ENCODE assay signal across 4 cellular contexts in genomic region chr19:45303269-45304060, GRCh38.
A peak's percentile ranks its signal among the peaks of the same experiment; 100 is the strongest.
TF ChIP-seq lines count a peak whose summit lies in the region.

No MANE protein-coding gene starts in this region.

TF ChIP-seq in SK-N-SH treated with all-trans-retinoic acid at 6 μM for 48 hours, 23 proteins besides CTCF, POLR2A, EP300 and RAD21:
- peak; percentile 95 for TF ChIP-seq ZFP3 (CRISPR knock-in tag; IDR thresholded peaks at IDR 0.05)
- no peak for TF ChIP-seq ZNF70 (CRISPR knock-in tag; IDR thresholded peaks at IDR 0.05)

TF ChIP-seq in SK-N-SH, 30 proteins besides CTCF, POLR2A, EP300 and RAD21 (continues in another document):
- TF ChIP-seq FOXJ3 (CRISPR knock-in tag; IDR thresholded peaks at IDR 0.05) (no peak), TAF1 (IDR thresholded peaks at IDR 0.05; ENCODE audit: borderline replicate concordance, low read depth, low read length) (no peak), JUND (IDR thresholded peaks at IDR 0.05) (no peak), TEAD4 (IDR thresholded peaks at IDR 0.05; ENCODE audit: borderline replicate concordance, insufficient read depth) (no peak), EZH2phosphoT487 (IDR thresholded peaks at IDR 0.05; ENCODE audit: borderline replicate concordance, low read depth) (no peak), RFX5 (IDR thresholded peaks at IDR 0.05; ENCODE audit: low read length) (no peak), RCOR1 (IDR thresholded peaks at IDR 0.05; ENCODE audit: low read length) (no peak), ZBTB33 (IDR thresholded peaks at IDR 0.05; ENCODE audit: borderline replicate concordance, low read depth) (no peak), CHD2 (IDR thresholded peaks at IDR 0.05; ENCODE audit: low read length, partially characterized antibody) (no peak), MXI1 (IDR thresholded peaks at IDR 0.05; ENCODE audit: low read depth, low read length) (no peak), REST (IDR thresholded peaks at IDR 0.05; ENCODE audit: low read depth, low read length) (no peak)
- TF ChIP-seq, protein P1, sequence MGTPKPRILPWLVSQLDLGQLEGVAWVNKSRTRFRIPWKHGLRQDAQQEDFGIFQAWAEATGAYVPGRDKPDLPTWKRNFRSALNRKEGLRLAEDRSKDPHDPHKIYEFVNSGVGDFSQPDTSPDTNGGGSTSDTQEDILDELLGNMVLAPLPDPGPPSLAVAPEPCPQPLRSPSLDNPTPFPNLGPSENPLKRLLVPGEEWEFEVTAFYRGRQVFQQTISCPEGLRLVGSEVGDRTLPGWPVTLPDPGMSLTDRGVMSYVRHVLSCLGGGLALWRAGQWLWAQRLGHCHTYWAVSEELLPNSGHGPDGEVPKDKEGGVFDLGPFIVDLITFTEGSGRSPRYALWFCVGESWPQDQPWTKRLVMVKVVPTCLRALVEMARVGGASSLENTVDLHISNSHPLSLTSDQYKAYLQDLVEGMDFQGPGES (IDR thresholded peaks at IDR 0.05; ENCODE audit: low read depth, low read length), result no peak

TF ChIP-seq in IMR-90, 13 proteins besides CTCF, POLR2A, EP300 and RAD21:
- TF ChIP-seq ELK1 (IDR thresholded peaks at IDR 0.05; ENCODE audit: borderline replicate concordance, low read depth, low read length), result no peak
- no peak for TF ChIP-seq USF2 (IDR thresholded peaks at IDR 0.05; ENCODE audit: low read depth, low read length)
- no peak for TF ChIP-seq MXI1 (IDR thresholded peaks at IDR 0.05; ENCODE audit: borderline replicate concordance, low read depth, low read length)
- no peak for TF ChIP-seq CHD1 (IDR thresholded peaks at IDR 0.05; ENCODE audit: low read depth, low read length)
- no peak for TF ChIP-seq RFX5 (IDR thresholded peaks at IDR 0.05; ENCODE audit: low read depth, low read length)
- no peak for TF ChIP-seq CEBPB (IDR thresholded peaks at IDR 0.05; ENCODE audit: low read depth, low read length)
- TF ChIP-seq MAFK (IDR thresholded peaks at IDR 0.05; ENCODE audit: low read depth, low read length), result no peak
- TF ChIP-seq MAZ (IDR thresholded peaks at IDR 0.05; ENCODE audit: borderline replicate concordance, low read depth, low read length), result no peak

TF ChIP-seq in endothelial cell of umbilical vein, 7 proteins besides CTCF, POLR2A, EP300 and RAD21:
- TF ChIP-seq MYC (IDR thresholded peaks at IDR 0.05; ENCODE audit: low read depth, low read length) (no peak), POLR2AphosphoS5 (IDR thresholded peaks at IDR 0.05; ENCODE audit: insufficient read depth, low read depth, low read length) (no peak), FOS (IDR thresholded peaks at IDR 0.05; ENCODE audit: borderline replicate concordance, insufficient read depth, low read length) (no peak), JUN (IDR thresholded peaks at IDR 0.05; ENCODE audit: borderline replicate concordance, insufficient read depth, insufficient read length, low read depth) (no peak), EZH2 (IDR thresholded peaks at IDR 0.05; ENCODE audit: borderline replicate concordance, low read depth, low read length, severe bottlenecking) (no peak), GATA2 (IDR thresholded peaks at IDR 0.05; ENCODE audit: insufficient read depth, insufficient read length, low read depth, low read length) (no peak)
- TF ChIP-seq, protein P2, sequence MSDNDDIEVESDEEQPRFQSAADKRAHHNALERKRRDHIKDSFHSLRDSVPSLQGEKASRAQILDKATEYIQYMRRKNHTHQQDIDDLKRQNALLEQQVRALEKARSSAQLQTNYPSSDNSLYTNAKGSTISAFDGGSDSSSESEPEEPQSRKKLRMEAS (IDR thresholded peaks at IDR 0.05; ENCODE audit: insufficient read depth, insufficient read length), result no peak
